Comparison of ENCODE assay signal across 26 cellular contexts in the genomic region with DNA sequence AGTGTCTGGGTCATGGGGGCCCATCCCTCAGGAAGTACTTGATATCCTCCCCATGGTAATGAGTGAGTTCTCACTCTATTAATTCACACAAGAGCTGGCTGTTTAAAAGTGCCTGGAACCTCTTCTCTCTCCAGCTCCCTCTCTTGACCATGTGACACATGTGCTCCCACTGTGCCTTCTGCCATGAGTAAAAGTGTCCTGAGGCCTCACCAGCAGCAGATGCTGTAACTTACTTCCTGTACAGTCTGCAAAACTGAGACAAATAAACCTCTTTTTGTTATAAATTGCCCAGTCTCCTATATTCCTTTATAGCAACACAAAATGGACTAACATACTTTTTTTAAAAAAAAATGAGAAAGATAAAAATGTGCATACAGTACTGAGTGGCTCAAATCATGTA. TPM values are rescaled to one million over a fixed set of nuclear protein-coding genes. Genes with fewer than 3 reads are reported as not detected.
DNase-seq lines count a peak whose midpoint lies in the region; ATAC-seq and TF ChIP-seq lines count a peak whose summit lies in the region.
"Had no signal": no experiment of that assay in that cellular context is flagged by ENCODE, and none has a peak within 500 bp of the region (broad histone marks: within the 10 kb centered on the region; RNA-seq: fewer than 3 reads in every experiment).

No MANE protein-coding gene starts in this region.

- peaks cover 73% of the 10 kb centered on the region for H3K36me3 Mint-ChIP-seq in activated T-cell treated with anti-CD3 and anti-CD28 coated beads, Interleukin-2, amount 50 U/mL, for 24 hours (ENCODE audit: low read depth)
- H3K36me3 Mint-ChIP-seq in H9 (ENCODE audit: insufficient read depth in 1 of 3, low read depth in 3 of 3) = peaks cover 12 to 57% (median 55%) of the 10 kb centered on the region in 3 experiments; a peak in 6 of 7 replicates

- H3K79me1 ChIP-seq in H9 (ENCODE audit: insufficient read depth, low read depth, low read length, poor library complexity, severe bottlenecking) (peaks cover 18% of the 10 kb centered on the region), mesendoderm (ENCODE audit: low read length) (peaks cover 6% of the 10 kb centered on the region)

- H3K4ac ChIP-seq in H9 (ENCODE audit: low read depth, low read length) (no peak overlapping the region), mesendoderm (ENCODE audit: low read depth, low read length) (no peak overlapping the region)

- H2AK5ac ChIP-seq in H9 (ENCODE audit: insufficient read length, low read length) = no peak overlapping the region
- H2AK5ac ChIP-seq in mesendoderm (ENCODE audit: low read length) = no peak overlapping the region

- H3K18ac ChIP-seq in H9 (ENCODE audit: insufficient read length, low read depth, low read length) (no peak overlapping the region), mesendoderm (ENCODE audit: low read length) (no peak overlapping the region)

- H3K9ac ChIP-seq in H9 (ENCODE audit: extremely low read depth, insufficient read length, low read length) (no peak overlapping the region), mesendoderm (ENCODE audit: low read length) (no peak overlapping the region)

- H3T11ph ChIP-seq in H9 (ENCODE audit: low read length) = no peak overlapping the region

- H3K36me3 ChIP-seq in mesendoderm (ENCODE audit: control insufficient read depth, insufficient read depth, low read length) = peaks cover 4% of the 10 kb centered on the region
- H3K36me3 ChIP-seq: thoracic aorta, uterus had no signal

- no peak overlapping the region for H3K14ac ChIP-seq in H9 (ENCODE audit: insufficient read depth, low read length)

- H3K9me3 ChIP-seq in H9 (ENCODE audit: control insufficient read depth, low read depth, low read length) = no peaks in the 10 kb centered on the region
- H3K9me3 ChIP-seq: thoracic aorta, uterus had no signal

- H4K5ac ChIP-seq in H9 (ENCODE audit: insufficient read length, low read depth, low read length) = no peak overlapping the region
- H4K5ac ChIP-seq in mesendoderm (ENCODE audit: low read length) = no peak overlapping the region

- H3K23me2 ChIP-seq in H9 (ENCODE audit: insufficient read length, low read depth, low read length, poor library complexity, severe bottlenecking) = no peaks in the 10 kb centered on the region

- no peak overlapping the region for H2BK120ac ChIP-seq in H9 (ENCODE audit: low read depth, low read length, poor library complexity, severe bottlenecking)
- no peak overlapping the region for H2BK120ac ChIP-seq in mesendoderm (ENCODE audit: low read depth, low read length)

- H3K79me2 ChIP-seq in H9 (ENCODE audit: insufficient read depth, low read length) (peaks cover 64% of the 10 kb centered on the region), mesendoderm (ENCODE audit: control insufficient read depth, insufficient read depth, low read length) (peaks cover 89% of the 10 kb centered on the region)

- TF ChIP-seq CTCF in H9 (conservative IDR thresholded peaks at IDR 0.05) = no peak
- TF ChIP-seq CTCF in VCaP (conservative IDR thresholded peaks at IDR 0.05) = no peak

- DNase-seq in activated T-cell treated with anti-CD3 and anti-CD28 coated beads, Interleukin-2, amount 50 U/mL, for 24 hours = no peak
- no peak for DNase-seq in activated T-cell treated with anti-CD3 and anti-CD28 coated beads, Interleukin-2, amount 50 U/mL, for 1 hour
- DNase-seq in H9 (no peak), mesendoderm (peak; percentile 61)
- DNase-seq in activated CD4-positive, alpha-beta T cell treated with anti-CD3 and anti-CD28 coated beads for 1 hour = no peak
- no peak for DNase-seq in activated CD4-positive, alpha-beta T cell treated with anti-CD3 and anti-CD28 coated beads, Interleukin-2, amount 50 U/mL, for 4 hours
- DNase-seq: activated CD4-positive, alpha-beta T cell treated with anti-CD3 and anti-CD28 coated beads, Interleukin-2, amount 10 ng/mL, durations not matched to agents 24 days and 14 days; activated T-cell treated with anti-CD3 and anti-CD28 coated beads, Interleukin-2, amount 50 U/mL, for 4 hours; AML-193; DMS153; effector CD8-positive, alpha-beta T cell; NCI-H1105; NCI-H1930; NCI-H526; PC-9; right cardiac atrium; Right ventricle myocardium superior; stimulated activated CD4-positive, alpha-beta T cell treated with anti-CD3 and anti-CD28 coated beads, Interleukin-1b, Interleukin-23, amount 100 ng/mL, for 48 hours; stimulated activated naive CD4-positive, alpha-beta T cell treated with Interleukin-2 at 50 U/mL for 16 hours; uterus had no signal

- H3K27ac ChIP-seq in H9 (ENCODE audit: insufficient read length, low read depth, low read length) (no peak overlapping the region), VCaP (0 out of 2 replicates have a peak overlapping the region, but pooled peaks have one; percentile 51), mesendoderm (ENCODE audit: low read depth, low read length) (no peak overlapping the region)
- H3K27ac ChIP-seq: coronary artery, PC-9, thoracic aorta, uterus had no signal

- peaks cover 64% of the 10 kb centered on the region for H3K4me1 Mint-ChIP-seq in activated T-cell treated with anti-CD3 and anti-CD28 coated beads, Interleukin-2, amount 50 U/mL, for 24 hours (ENCODE audit: low read depth)
- H3K4me1 Mint-ChIP-seq in H9 = peaks cover 15 to 28% of the 10 kb centered on the region in 2 experiments

- H2BK15ac ChIP-seq in H9 (ENCODE audit: low read depth, low read length) (no peak overlapping the region), mesendoderm (replicated peaks; ENCODE audit: low read depth) (no peak overlapping the region)

- H3K56ac ChIP-seq in H9 (ENCODE audit: insufficient read length, low read depth, low read length) (no peak overlapping the region), mesendoderm (ENCODE audit: low read length) (no peak overlapping the region)

- no peak overlapping the region for H3K4me3 Mint-ChIP-seq in activated T-cell treated with anti-CD3 and anti-CD28 coated beads, Interleukin-2, amount 50 U/mL, for 24 hours
- no peak overlapping the region for H3K4me3 Mint-ChIP-seq in H9
- H3K4me3 Mint-ChIP-seq: activated CD4-positive, alpha-beta T cell treated with anti-CD3 and anti-CD28 coated beads, Interleukin-2, amount 10 ng/mL, durations not matched to agents 24 days and 14 days; activated T-cell treated with anti-CD3 and anti-CD28 coated beads, Interleukin-2, amount 50 U/mL, for 4 hours; mesothelial cell of epicardium; T-helper 2 cell treated with Interferon-gamma antibody and Interleukin-4, amounts not matched to agents 5 μg/mL and 100 μg/mL, for 36 hours had no signal

- H2BK20ac ChIP-seq in H9 (ENCODE audit: low read depth, low read length, poor library complexity, severe bottlenecking) = no peak overlapping the region

- no peak overlapping the region for H3K4me3 ChIP-seq in mesendoderm (ENCODE audit: low read length)
- H3K4me3 ChIP-seq: coronary artery, PC-9, thoracic aorta, uterus had no signal

- no peaks in the 10 kb centered on the region for H3K27me3 ChIP-seq in H9 (ENCODE audit: insufficient read depth, low read length)
- no peaks in the 10 kb centered on the region for H3K27me3 ChIP-seq in mesendoderm (ENCODE audit: insufficient read depth, low read length, poor library complexity)
- H3K27me3 ChIP-seq: uterus had no signal

- H3K9me3 Mint-ChIP-seq in activated T-cell treated with anti-CD3 and anti-CD28 coated beads, Interleukin-2, amount 50 U/mL, for 24 hours = no peaks in the 10 kb centered on the region
- H3K9me3 Mint-ChIP-seq in H9 = no peaks in the 10 kb centered on the region; a peak in 1 of 5 replicates
- H3K9me3 Mint-ChIP-seq: activated T-cell treated with anti-CD3 and anti-CD28 coated beads, Interleukin-2, amount 50 U/mL, for 4 hours; mesothelial cell of epicardium had no signal

- H3K4me1 ChIP-seq in H9 (ENCODE audit: insufficient read depth, low read length) = no peaks in the 10 kb centered on the region; the same call in 1 of the 2 replicates
- peaks cover 2% of the 10 kb centered on the region for H3K4me1 ChIP-seq in mesendoderm (ENCODE audit: control insufficient read depth, low read depth, low read length)
- H3K4me1 ChIP-seq: uterus had no signal

- H4K20me1 ChIP-seq in H9 (ENCODE audit: control insufficient read depth, insufficient read depth, insufficient read length) = no peaks in the 10 kb centered on the region

- H2BK5ac ChIP-seq in H9 (ENCODE audit: insufficient read length, low read length) = no peak overlapping the region
- H2BK5ac ChIP-seq in mesendoderm (ENCODE audit: low read length) = no peak overlapping the region

- H4K8ac ChIP-seq in H9 (replicated peaks; ENCODE audit: insufficient read length, low read depth, low read length) (no peak overlapping the region), mesendoderm (ENCODE audit: low read depth, low read length) (no peak overlapping the region)

- H4K91ac ChIP-seq in H9 (ENCODE audit: insufficient read length, low read depth, low read length) = no peak overlapping the region

- H3K23ac ChIP-seq in H9 (ENCODE audit: insufficient read length, low read depth, low read length) = no peak overlapping the region
- no peak overlapping the region for H3K23ac ChIP-seq in mesendoderm (ENCODE audit: low read length)

- H3K27ac Mint-ChIP-seq in activated T-cell treated with anti-CD3 and anti-CD28 coated beads, Interleukin-2, amount 50 U/mL, for 24 hours = peak overlapping the region; percentile 59
- peak overlapping the region in 2 of 3 experiments; percentile 38 to 61; a peak in 1 of 7 replicates for H3K27ac Mint-ChIP-seq in H9
- H3K27ac Mint-ChIP-seq: activated CD4-positive, alpha-beta T cell treated with anti-CD3 and anti-CD28 coated beads, Interleukin-2, amount 10 ng/mL, durations not matched to agents 24 days and 14 days; mesothelial cell of epicardium; T-helper 2 cell treated with Interferon-gamma antibody and Interleukin-4, amounts not matched to agents 5 μg/mL and 100 μg/mL, for 36 hours had no signal

- no peak overlapping the region for H2AFZ ChIP-seq in H9 (ENCODE audit: low read length)
- H2AFZ ChIP-seq: PC-9 had no signal

- H3K27me3 Mint-ChIP-seq in activated T-cell treated with anti-CD3 and anti-CD28 coated beads, Interleukin-2, amount 50 U/mL, for 24 hours = no peaks in the 10 kb centered on the region
- H3K27me3 Mint-ChIP-seq in H9 (ENCODE audit: low read depth) = no peaks in the 10 kb centered on the region
- H3K27me3 Mint-ChIP-seq: activated CD4-positive, alpha-beta T cell treated with anti-CD3 and anti-CD28 coated beads, Interleukin-2, amount 10 ng/mL, durations not matched to agents 24 days and 14 days had no signal

- H2BK12ac ChIP-seq in H9 (ENCODE audit: insufficient read length, low read depth, low read length) = no peak overlapping the region

- H3K4me2 ChIP-seq in H9 (ENCODE audit: insufficient read depth, insufficient read length, low read length) = no peak overlapping the region
- H3K4me2 ChIP-seq in mesendoderm (ENCODE audit: low read length) = no peak overlapping the region
- H3K4me2 ChIP-seq: PC-9 had no signal

- no peak for ATAC-seq in GM19023 (IDR thresholded peaks at IDR 0.05; ENCODE audit: unreplicated experiment)
- ATAC-seq: activated T-cell treated with anti-CD3 and anti-CD28 coated beads, Interleukin-2, amount 50 U/mL, for 4 hours had no signal

RNA-seq across cellular contexts. Expression of a gene that starts 24.0 kb away (rescaled TPM):
- total RNA-seq in H9 (2021) = 158 and 164 TPM in 2 replicates
- polyA plus RNA-seq in mesendoderm (2013, experiment 1 of 2) = 61.2 TPM
- polyA plus RNA-seq in mesendoderm (2013, experiment 2 of 2) = 61.8 TPM
